8 cellular contexts compared by ENCODE assay signal in the genomic region with DNA sequence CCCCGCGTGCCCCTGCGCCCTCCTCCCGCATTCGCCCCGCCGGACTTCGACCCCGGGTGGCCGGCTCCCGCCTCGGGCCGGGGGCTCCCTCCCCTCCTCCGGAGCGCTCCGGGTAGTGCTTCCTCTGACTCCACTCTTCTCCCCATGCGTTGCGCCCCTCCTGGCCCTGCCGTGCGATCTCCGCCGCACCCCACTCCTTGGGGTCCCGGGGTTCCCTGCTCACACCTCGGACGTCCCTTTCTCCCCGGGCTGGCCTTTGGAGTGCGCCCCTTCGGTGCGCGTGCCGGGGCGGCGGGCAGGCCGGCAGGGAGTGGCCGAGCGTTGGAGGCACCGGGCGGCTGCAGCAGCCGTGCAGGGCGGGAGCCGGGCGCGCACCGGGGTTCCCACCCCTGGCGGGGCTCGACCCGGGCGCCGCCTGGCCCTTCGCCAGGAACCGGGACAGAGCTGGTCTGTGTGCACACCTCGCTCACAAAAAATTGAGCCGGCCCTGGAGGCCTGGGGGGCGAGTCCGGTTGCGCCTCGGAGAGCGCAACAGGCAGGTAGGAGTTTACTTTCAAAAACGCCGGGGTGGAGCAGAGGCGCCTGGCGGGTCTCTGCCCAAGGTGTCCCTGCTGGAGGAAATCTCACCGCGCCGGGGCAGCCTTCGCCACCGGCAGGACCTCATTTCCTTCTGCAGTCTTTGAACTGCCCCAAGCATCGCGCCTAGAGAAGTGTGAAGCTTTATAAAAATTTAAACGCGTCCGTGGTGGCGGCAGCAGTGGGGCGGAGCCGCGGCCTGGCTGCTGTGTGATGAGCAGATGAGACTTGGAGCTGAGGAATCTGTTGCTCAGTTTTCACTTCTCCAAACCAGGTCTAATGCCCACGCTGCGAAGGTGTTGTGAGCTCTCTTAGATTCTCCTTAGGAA. TPM values are rescaled to one million over a fixed set of nuclear protein-coding genes. Genes with fewer than 3 reads are reported as not detected.
A peak's percentile ranks its signal among the peaks of the same experiment; 100 is the strongest.
DNase-seq lines count a peak whose midpoint lies in the region; ATAC-seq and TF ChIP-seq lines count a peak whose summit lies in the region.

No MANE protein-coding gene starts in this region.

- POLR2A ChIA-PET in activated CD4-positive, alpha-beta memory T cell treated with anti-CD3 and anti-CD28 coated beads for 36 hours (lab: Charles Lee), result no interaction called here

- ATAC-seq in GM18505 (IDR thresholded peaks at IDR 0.05; ENCODE audit: unreplicated experiment) (peak; percentile 72), HG02840 (IDR thresholded peaks at IDR 0.05; ENCODE audit: low FRiP score, unreplicated experiment) (peak; percentile 57), natural killer cell (peak; percentile 73 to 83 (median 82))

- intact Hi-C loops in activated CD4-positive, alpha-beta memory T cell treated with anti-CD3 and anti-CD28 coated beads for 36 hours (cut with micrococcal nuclease), result no loop called here
- intact Hi-C loops in natural killer cell (cut with micrococcal nuclease), result no loop called here

- no peak overlapping the region for H3K27ac Mint-ChIP-seq in activated CD4-positive, alpha-beta memory T cell treated with anti-CD3 and anti-CD28 coated beads for 36 hours
- H3K27ac Mint-ChIP-seq in natural killer cell, result peak overlapping the region; percentile 62 to 82

- peaks cover under 1% of the 10 kb centered on the region for H3K36me3 Mint-ChIP-seq in activated CD4-positive, alpha-beta memory T cell treated with anti-CD3 and anti-CD28 coated beads for 36 hours
- H3K36me3 Mint-ChIP-seq in natural killer cell, result peaks cover under 1% of the 10 kb centered on the region

- peaks cover 11% of the 10 kb centered on the region for H3K4me1 Mint-ChIP-seq in activated CD4-positive, alpha-beta memory T cell treated with anti-CD3 and anti-CD28 coated beads for 36 hours (ENCODE audit: low read depth)
- H3K4me1 Mint-ChIP-seq in natural killer cell, result peaks cover 16 to 19% of the 10 kb centered on the region in 2 donors

- H3K27me3 Mint-ChIP-seq in activated CD4-positive, alpha-beta memory T cell treated with anti-CD3 and anti-CD28 coated beads for 36 hours, result peaks cover 30% of the 10 kb centered on the region
- H3K27me3 Mint-ChIP-seq in natural killer cell (ENCODE audit: low read depth in 2 of 2), result peaks cover 6 to 11% of the 10 kb centered on the region in 2 donors

- H3K4me3 Mint-ChIP-seq in activated CD4-positive, alpha-beta memory T cell treated with anti-CD3 and anti-CD28 coated beads for 36 hours, result peak overlapping the region; percentile 77
- H3K4me3 Mint-ChIP-seq in natural killer cell, result peak overlapping the region; percentile 85

- H3K4me3 ChIP-seq in AG10803 (ENCODE audit: low read length), result peak overlapping the region; percentile 73

- peaks cover 12% of the 10 kb centered on the region for H3K9me3 Mint-ChIP-seq in activated CD4-positive, alpha-beta memory T cell treated with anti-CD3 and anti-CD28 coated beads for 36 hours
- peaks cover 3 to 8% of the 10 kb centered on the region in 2 donors for H3K9me3 Mint-ChIP-seq in natural killer cell

- no peak; the same call in 1 of the 2 replicates for TF ChIP-seq CTCF in AG10803 (conservative IDR thresholded peaks at IDR 0.05; ENCODE audit: low read length)
- TF ChIP-seq CTCF in natural killer cell (IDR thresholded peaks at IDR 0.05), result no peak

- peak; percentile 32 for TF ChIP-seq POLR2A in GM18505 (IDR thresholded peaks at IDR 0.05; ENCODE audit: borderline replicate concordance, extremely low read depth, insufficient read depth, insufficient read length)

- DNase-seq in AG10803 (ENCODE audit: low read depth), result peak; percentile 34
- DNase-seq in NCI-H1105 (lab: John Stamatoyannopoulos, UW), result peak; percentile 67
- peak; percentile 50 for DNase-seq in activated CD4-positive, alpha-beta memory T cell treated with anti-CD3 and anti-CD28 coated beads for 36 hours
- DNase-seq in fibroblast of gingiva (ENCODE audit: low read depth), result peak; percentile 24
- peak; percentile 56 for DNase-seq in natural killer cell
- no peak for DNase-seq in middle frontal gyrus (ENCODE audit: extremely low spot score, low spot score)

- CTCF ChIA-PET in activated CD4-positive, alpha-beta memory T cell treated with anti-CD3 and anti-CD28 coated beads for 36 hours (lab: Charles Lee), result interaction anchor here (0.6 to 1.2 kb wide), 4 partner anchors 34 to 123 kb away, joined by 3 to 8 read pairs (median 4); no protein-coding TSS in a partner anchor

RNA-seq across cellular contexts. Expression of a gene that starts 0.7 kb away (rescaled TPM):
- 1 to 10 TPM; 4.2 to 4.4 TPM for total RNA-seq in activated CD4-positive, alpha-beta memory T cell treated with anti-CD3 and anti-CD28 coated beads for 36 hours
- total RNA-seq in natural killer cell, result 10 to 100 TPM in 2 of 3 donors, 1 to 10 TPM in 1; 6.4 to 14.8 (median 10.3) TPM
